Comparison of ENCODE assay signal across 22 cellular contexts in genomic region chr11:2107521-2107920, GRCh38. TPM values are rescaled to one million over a fixed set of nuclear protein-coding genes. Genes with fewer than 3 reads are reported as not detected.
DNase-seq lines count a peak whose midpoint lies in the region; ATAC-seq, FAIRE-seq and TF ChIP-seq lines count a peak whose summit lies in the region.
"Had no signal": no experiment of that assay in that cellular context is flagged by ENCODE, and none has a peak within 500 bp of the region (broad histone marks: within the 10 kb centered on the region; RNA-seq: fewer than 3 reads in every experiment).

No MANE protein-coding gene starts in this region.

- no peaks in the 10 kb centered on the region for H3K36me3 ChIP-seq in BLaER1 treated with 17β-estradiol and CSF1 and Interleukin-3, amounts not matched to agents 10 nM and 100 nM
- no peaks in the 10 kb centered on the region for H3K36me3 ChIP-seq in neuronal stem cell (replicated peaks in 1 of 2; ENCODE audit: control insufficient read depth in 2 of 2, insufficient read depth in 2 of 2, low read length in 2 of 2)
- H3K36me3 ChIP-seq in GM23248 (ENCODE audit: low read depth): no peaks in the 10 kb centered on the region
- H3K36me3 ChIP-seq: BE2C had no signal

- no peak overlapping the region for H3K9ac ChIP-seq in BLaER1 treated with 17β-estradiol and CSF1 and Interleukin-3, amounts not matched to agents 10 nM and 100 nM
- H3K9ac ChIP-seq in neuronal stem cell (ENCODE audit: low read depth, low read length, poor library complexity): peak overlapping the region; percentile 30
- no peak overlapping the region for H3K9ac ChIP-seq in GM23248

- no peak overlapping the region for H2BK120ac ChIP-seq in neuronal stem cell (ENCODE audit: low read depth, low read length)

- peaks cover 0 to 4% (median 0%) of the 10 kb centered on the region in 11 experiments; a peak in 1 of 22 replicates for H3K9me3 ChIP-seq in BLaER1 treated with 17β-estradiol and CSF1 and Interleukin-3, amounts not matched to agents 10 nM and 100 nM (replicated peaks in 1 of 11)
- H3K9me3 ChIP-seq in neuronal stem cell (replicated peaks in 1 of 2; ENCODE audit: control insufficient read depth in 2 of 2, insufficient read depth in 1 of 2, low read depth in 1 of 2, low read length in 2 of 2) (no peaks in the 10 kb centered on the region), GM23248 (ENCODE audit: low read depth) (no peaks in the 10 kb centered on the region)
- H3K9me3 ChIP-seq: BE2C had no signal

- H3K23ac ChIP-seq in neuronal stem cell (ENCODE audit: low read depth, low read length, poor library complexity): no peak overlapping the region

- peak overlapping the region; percentile 59 for H3K18ac ChIP-seq in neuronal stem cell (ENCODE audit: low read length)

- H3K27me3 Mint-ChIP-seq in activated T-helper 17 cell treated with anti-CD3 and anti-CD28 coated beads, Interleukin-2, amount 50 U/mL, for 72 hours: no peaks in the 10 kb centered on the region

- H2AFZ ChIP-seq in neuronal stem cell (ENCODE audit: low read length) (no peak overlapping the region), GM23248 (no peak overlapping the region)

- peak overlapping the region in 9 of 11 experiments; percentile 13 to 99 (median 87); a peak in 19 of 22 replicates for H3K4me2 ChIP-seq in BLaER1 treated with 17β-estradiol and CSF1 and Interleukin-3, amounts not matched to agents 10 nM and 100 nM
- H3K4me2 ChIP-seq in neuronal stem cell (ENCODE audit: insufficient read depth, low read length, poor library complexity, severe bottlenecking) (no peak overlapping the region), GM23248 (ENCODE audit: unreplicated experiment) (no peak overlapping the region)

- DNase-seq in neuronal stem cell (ENCODE audit: low spot score) (no peak), iPS-NIHi7 (ENCODE audit: extremely low spot score) (no peak), H54 (ENCODE audit: insufficient read length, low spot score) (no peak), GM23248 (no peak)
- DNase-seq in stimulated activated effector memory CD8-positive, alpha-beta T cell treated with anti-CD3 and anti-CD28 coated beads, Interleukin-12 subunit alpha, Interleukin-12 subunit beta, amount 100 ng/mL, for 72 hours (ENCODE audit: low spot score in 2 of 2): no peak
- DNase-seq: ACHN; BE2C; CD4-positive, alpha-beta memory T cell; DMS153; DMS79; GDM1; GOT3; H9 had no signal

- in situ Hi-C loops in GM23248 (cut with MboI): no loop called here

- no peaks in the 10 kb centered on the region for H3K27me3 ChIP-seq in BLaER1 treated with 17β-estradiol and CSF1 and Interleukin-3, amounts not matched to agents 10 nM and 100 nM
- H3K27me3 ChIP-seq in neuronal stem cell (ENCODE audit: control insufficient read depth in 3 of 3, insufficient read depth in 3 of 3, low read depth in 1 of 3, low read length in 3 of 3) (peaks cover 0 to 3% (median 0%) of the 10 kb centered on the region in 3 experiments), GM23248 (replicated peaks; ENCODE audit: insufficient read depth) (0 out of 2 replicates have a peak, but pooled peaks cover 36% of the 10 kb centered on the region)
- H3K27me3 ChIP-seq: BE2C had no signal

- no peaks in the 10 kb centered on the region for H3K79me2 ChIP-seq in GM23248 (ENCODE audit: insufficient read depth)

- peaks cover 2% of the 10 kb centered on the region for H3K79me1 ChIP-seq in neuronal stem cell (ENCODE audit: low read depth, low read length)

- H3K4me3 ChIP-seq in BLaER1 treated with 17β-estradiol and CSF1 and Interleukin-3, amounts not matched to agents 10 nM and 100 nM: no peak overlapping the region
- H3K4me3 ChIP-seq in neuronal stem cell (ENCODE audit: low read length in 2 of 2) (peak overlapping the region in 1 of 2 donors; percentile 32), GM23248 (no peak overlapping the region)

- H2BK12ac ChIP-seq in neuronal stem cell (ENCODE audit: low read length): no peak overlapping the region

- H4K20me1 ChIP-seq in BLaER1 treated with 17β-estradiol and CSF1 and Interleukin-3, amounts not matched to agents 10 nM and 100 nM: no peaks in the 10 kb centered on the region
- H4K20me1 ChIP-seq in GM23248 (ENCODE audit: insufficient read depth): no peaks in the 10 kb centered on the region

- no peak overlapping the region for H3K14ac ChIP-seq in neuronal stem cell (ENCODE audit: low read length)

- no peaks in the 10 kb centered on the region for H3F3A ChIP-seq in GM23248 (ENCODE audit: insufficient read depth)

- no peak overlapping the region for H2BK15ac ChIP-seq in neuronal stem cell (ENCODE audit: low read length)

- H3K4me3 Mint-ChIP-seq in activated T-helper 17 cell treated with anti-CD3 and anti-CD28 coated beads, Interleukin-2, amount 50 U/mL, for 72 hours: no peak overlapping the region
- H3K4me3 Mint-ChIP-seq in stimulated activated effector memory CD8-positive, alpha-beta T cell treated with anti-CD3 and anti-CD28 coated beads, Interleukin-12 subunit alpha, Interleukin-12 subunit beta, amount 100 ng/mL, for 72 hours: no peak overlapping the region
- H3K4me3 Mint-ChIP-seq: CD14-positive monocyte; CD4-positive, alpha-beta memory T cell; H9; IgD-negative memory B cell had no signal

- no peak overlapping the region for H3K4ac ChIP-seq in neuronal stem cell (ENCODE audit: low read length)

- no peak overlapping the region for H3K27ac ChIP-seq in BLaER1 treated with 17β-estradiol and CSF1 and Interleukin-3, amounts not matched to agents 10 nM and 100 nM
- H3K27ac ChIP-seq in neuronal stem cell (replicated peaks; ENCODE audit: low read length) (no peak overlapping the region), GM23248 (no peak overlapping the region)

- no peaks in the 10 kb centered on the region for H3K4me1 Mint-ChIP-seq in activated T-helper 17 cell treated with anti-CD3 and anti-CD28 coated beads, Interleukin-2, amount 50 U/mL, for 72 hours
- H3K4me1 Mint-ChIP-seq in stimulated activated effector memory CD8-positive, alpha-beta T cell treated with anti-CD3 and anti-CD28 coated beads, Interleukin-12 subunit alpha, Interleukin-12 subunit beta, amount 100 ng/mL, for 72 hours: no peaks in the 10 kb centered on the region
- H3K4me1 Mint-ChIP-seq: CD4-positive, alpha-beta memory T cell; IgD-negative memory B cell had no signal

- H3K27ac Mint-ChIP-seq in activated T-helper 17 cell treated with anti-CD3 and anti-CD28 coated beads, Interleukin-2, amount 50 U/mL, for 72 hours: no peak overlapping the region
- H3K27ac Mint-ChIP-seq in stimulated activated effector memory CD8-positive, alpha-beta T cell treated with anti-CD3 and anti-CD28 coated beads, Interleukin-12 subunit alpha, Interleukin-12 subunit beta, amount 100 ng/mL, for 72 hours: no peak overlapping the region
- H3K27ac Mint-ChIP-seq: CD14-positive monocyte; CD4-positive, alpha-beta memory T cell; H9; IgD-negative memory B cell had no signal

- peaks cover 21 to 49% (median 43%) of the 10 kb centered on the region in 10 experiments for H3K4me1 ChIP-seq in BLaER1 treated with 17β-estradiol and CSF1 and Interleukin-3, amounts not matched to agents 10 nM and 100 nM
- H3K4me1 ChIP-seq in neuronal stem cell (ENCODE audit: control insufficient read depth in 2 of 2, insufficient read depth in 1 of 2, low read depth in 1 of 2, low read length in 2 of 2) (peaks cover 0 to 4% of the 10 kb centered on the region in 2 donors), GM23248 (ENCODE audit: insufficient read depth) (no peaks in the 10 kb centered on the region)
- H3K4me1 ChIP-seq: BE2C had no signal

- H4K8ac ChIP-seq in neuronal stem cell (ENCODE audit: low read depth, low read length): no peak overlapping the region

- WGBS in neuronal stem cell (ENCODE audit: extremely low coverage in 2 of 2, insufficient read length in 2 of 2, insufficient replicate concordance in 1 of 2), 2 donors: no CpG with 5 or more reads among the region's 4 CpGs
- WGBS in GM23248 (ENCODE audit: low coverage in 1 of 2, low lambda C conversion rate in 2 of 2, missing lambda C conversion rate in 2 of 2), 2 experiments: 36 to 48% methylated on average over 4 of the region's 4 CpGs

- no peaks in the 10 kb centered on the region for H3K9me3 Mint-ChIP-seq in activated T-helper 17 cell treated with anti-CD3 and anti-CD28 coated beads, Interleukin-2, amount 50 U/mL, for 72 hours
- H3K9me3 Mint-ChIP-seq in stimulated activated effector memory CD8-positive, alpha-beta T cell treated with anti-CD3 and anti-CD28 coated beads, Interleukin-12 subunit alpha, Interleukin-12 subunit beta, amount 100 ng/mL, for 72 hours: no peaks in the 10 kb centered on the region
- H3K9me3 Mint-ChIP-seq: CD4-positive, alpha-beta memory T cell; H9; IgD-negative memory B cell had no signal

- no peak for FAIRE-seq in H54 (lab: Jason Lieb, UNC)
- FAIRE-seq: A204.1, GM12892, GM18507, HepG2 had no signal

- no peak overlapping the region for H2AK5ac ChIP-seq in neuronal stem cell (ENCODE audit: low read depth, low read length)

- no peaks in the 10 kb centered on the region for H3K36me3 Mint-ChIP-seq in activated T-helper 17 cell treated with anti-CD3 and anti-CD28 coated beads, Interleukin-2, amount 50 U/mL, for 72 hours (ENCODE audit: low read depth)
- no peaks in the 10 kb centered on the region for H3K36me3 Mint-ChIP-seq in stimulated activated effector memory CD8-positive, alpha-beta T cell treated with anti-CD3 and anti-CD28 coated beads, Interleukin-12 subunit alpha, Interleukin-12 subunit beta, amount 100 ng/mL, for 72 hours
- H3K36me3 Mint-ChIP-seq: CD14-positive monocyte; CD4-positive, alpha-beta memory T cell; IgD-negative memory B cell had no signal

- H3K9me2 ChIP-seq in GM23248 (ENCODE audit: insufficient read depth): no peaks in the 10 kb centered on the region

- no peak for TF ChIP-seq POLR2A in H54 (IDR thresholded peaks at IDR 0.05; ENCODE audit: low read depth, low read length)

- ATAC-seq in activated T-helper 17 cell treated with anti-CD3 and anti-CD28 coated beads, Interleukin-2, amount 50 U/mL, for 72 hours (replicated peaks): peak; percentile 16
- peak; percentile 43 for ATAC-seq in stimulated activated effector memory CD8-positive, alpha-beta T cell treated with anti-CD3 and anti-CD28 coated beads, Interleukin-12 subunit alpha, Interleukin-12 subunit beta, amount 100 ng/mL, for 72 hours
- ATAC-seq: HepG2 had no signal

- no peak overlapping the region for H4K91ac ChIP-seq in neuronal stem cell (ENCODE audit: low read depth, low read length, poor library complexity)

- peak overlapping the region; percentile 71 for H2BK5ac ChIP-seq in neuronal stem cell (ENCODE audit: low read length)

RNA-seq across cellular contexts. Expression of gene IGF2, which starts 31.7 kb away (rescaled TPM):
- total RNA-seq in activated T-helper 17 cell treated with anti-CD3 and anti-CD28 coated beads, Interleukin-2, amount 50 U/mL, for 72 hours: 100 to 1,000 TPM in 1 of 2 donors, 1 to 10 TPM in 1; 7.4 to 287 TPM
- 11.8 TPM for polyA plus RNA-seq in neuronal stem cell (2013, experiment 1 of 2)
- 11.0 TPM for polyA plus RNA-seq in neuronal stem cell (2013, experiment 2 of 2)
- total RNA-seq in GM23248 (2014; rRNA removed; shearing (Covaris generic)): not detected in 2 replicates
- polyA plus RNA-seq in GM23248 (2016; fragmentation: Nextera tagmentation; extraction: Ambion mirVana): 0.06 and 0.18 TPM in 2 replicates
- total RNA-seq: CD4-positive, alpha-beta memory T cell had no signal
- polyA plus RNA-seq: CD14-positive monocyte; CD4-positive, alpha-beta memory T cell; IgD-negative memory B cell had no signal

RNA-seq across cellular contexts. Expression of gene INS, which starts 53.5 kb away (rescaled TPM):
- not detected for total RNA-seq in activated T-helper 17 cell treated with anti-CD3 and anti-CD28 coated beads, Interleukin-2, amount 50 U/mL, for 72 hours
- not detected for polyA plus RNA-seq in neuronal stem cell (2013, experiment 1 of 2)
- not detected for polyA plus RNA-seq in neuronal stem cell (2013, experiment 2 of 2)
- total RNA-seq in GM23248 (2014; rRNA removed; shearing (Covaris generic)): not detected in 2 replicates
- not detected in 2 replicates for polyA plus RNA-seq in GM23248 (2016; fragmentation: Nextera tagmentation; extraction: Ambion mirVana)
- total RNA-seq: CD4-positive, alpha-beta memory T cell; Daoy; H9; HepG2 had no signal
- polyA plus RNA-seq: CD14-positive monocyte; CD4-positive, alpha-beta memory T cell; HepG2; IgD-negative memory B cell had no signal

Comparison
In these comparisons a context has a peak if more than half of its experiments do, and no peak if none do; other contexts are left out.
1. H3K4me2 ChIP-seq: peak in BLaER1 treated with 17β-estradiol and CSF1 and Interleukin-3, amounts not matched to agents 10 nM and 100 nM (9 of 11); none in neuronal stem cell (single experiment) and GM23248 (single experiment).